ENCODE assay signal across 8 cellular contexts in genomic region chr19:2982983-2983350, GRCh38. TPM values are rescaled to one million over a fixed set of nuclear protein-coding genes. Genes with fewer than 3 reads are reported as not detected.
A peak's percentile ranks its signal among the peaks of the same experiment; 100 is the strongest.
DNase-seq lines count a peak whose midpoint lies in the region; ATAC-seq and TF ChIP-seq lines count a peak whose summit lies in the region.

No MANE protein-coding gene starts in this region.

- no peaks in the 10 kb centered on the region for H3K27me3 ChIP-seq in ascending aorta

- TF ChIP-seq CTCF in ascending aorta (IDR thresholded peaks at IDR 0.05): no peak

- DNase-seq in NCI-H1105 (lab: John Stamatoyannopoulos, UW) (peak; percentile 96), ascending aorta (ENCODE audit: low spot score in 2 of 2) (peak; percentile 81 to 98), inferior parietal cortex (ENCODE audit: extremely low spot score) (peak; percentile 31), stromal cell of bone marrow (ENCODE audit: low read depth) (peak; percentile 73), NCI-H187 treated with DMSO at 0.1 percent for 48 hours (lab: John Stamatoyannopoulos, UW) (no peak), NOMO-1 (lab: John Stamatoyannopoulos, UW; ENCODE audit: unreplicated experiment in 2 of 2) (no peak)

- intact Hi-C loops in ascending aorta (cut with DNase I): loop anchor here (1.0 kb wide), 3 partner anchors 33 to 79 kb away; partner anchors contain the start of gene TLE5

- ATAC-seq in GM21786 (IDR thresholded peaks at IDR 0.05; ENCODE audit: unreplicated experiment) (no peak), HG02623 (IDR thresholded peaks at IDR 0.05; ENCODE audit: unreplicated experiment) (no peak)

- H3K9me3 ChIP-seq in ascending aorta: no peaks in the 10 kb centered on the region

- H3K27ac ChIP-seq in ascending aorta: peak overlapping the region; percentile 88 to 96

- peak overlapping the region; percentile 23 to 61 for H3K4me3 ChIP-seq in ascending aorta

- peaks cover 15 to 23% of the 10 kb centered on the region in 2 donors for H3K4me1 ChIP-seq in ascending aorta

- no peaks in the 10 kb centered on the region for H3K36me3 ChIP-seq in ascending aorta

RNA-seq across cellular contexts. Expression of gene TLE6, which starts 5.6 kb away (rescaled TPM):
- total RNA-seq in ascending aorta: not detected

RNA-seq across cellular contexts. Expression of gene ZNF77, which starts 38.2 kb away (rescaled TPM):
- 3.0 TPM for total RNA-seq in ascending aorta

RNA-seq across cellular contexts. Expression of gene TLE2, which starts 46.1 kb away (rescaled TPM):
- 86.3 TPM for total RNA-seq in ascending aorta

Comparison
In these comparisons a context has a peak if more than half of its experiments do, and no peak if none do; other contexts are left out.
1. DNase-seq: peak in NCI-H1105 (single experiment), ascending aorta (2 of 2), inferior parietal cortex (single experiment) and stromal cell of bone marrow (single experiment); none in NCI-H187 treated with DMSO at 0.1 percent for 48 hours (single experiment) and NOMO-1 (0 of 2).